Comparison of ENCODE assay signal across 37 cellular contexts in the genomic region with DNA sequence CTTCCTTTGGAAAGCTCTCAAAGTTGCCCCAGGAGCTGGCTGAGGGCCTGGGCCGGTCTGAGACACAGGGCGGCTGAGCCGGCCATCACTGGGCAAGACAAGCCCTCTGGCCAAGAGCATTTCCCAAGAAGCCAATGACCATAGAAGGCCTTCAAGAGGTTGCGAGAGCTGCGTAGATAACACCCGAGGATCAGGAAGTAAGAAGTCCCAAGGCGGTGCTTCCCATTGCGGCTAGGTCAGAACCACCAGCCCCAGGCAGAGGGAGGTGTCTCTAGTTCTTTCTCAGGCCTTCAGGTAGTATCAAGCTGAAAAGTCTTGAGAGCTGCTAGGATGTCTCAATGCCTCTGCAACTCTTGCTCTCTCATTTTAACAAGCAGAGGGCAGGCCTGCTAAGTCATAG. TPM values are rescaled to one million over a fixed set of nuclear protein-coding genes. Genes with fewer than 3 reads are reported as not detected.
"Had no signal": no experiment of that assay in that cellular context is flagged by ENCODE, and none has a peak within 500 bp of the region (broad histone marks: within the 10 kb centered on the region; RNA-seq: fewer than 3 reads in every experiment).

No MANE protein-coding gene starts in this region.

- H3K9me3 ChIP-seq: left lung, lower lobe of right lung, neutrophil, right atrium auricular region, right lobe of liver, tibial nerve, upper lobe of left lung, vagina had no signal

- ATAC-seq: left colon; left lung; lower lobe of right lung; natural killer cell; right lobe of liver; stimulated activated memory B cell treated with anti-CD40 and anti-IgM and Interleukin-4, amounts not matched to agents 10 μg/mL and 1 μg/mL and 100 μg/mL, for 72 hours; stimulated activated naive CD8-positive, alpha-beta T cell treated with anti-CD3 and anti-CD28 coated beads, Interleukin-15, amount 100 ng/mL, for 72 hours had no signal

- H3K9ac ChIP-seq: neural progenitor cell, parathyroid adenoma had no signal

- H3K4me2 ChIP-seq: neural progenitor cell had no signal

- H3K36me3 Mint-ChIP-seq: immature natural killer cell; naive B cell; natural killer cell; neural progenitor cell; stimulated activated memory B cell treated with anti-CD40 and anti-IgM and Interleukin-4, amounts not matched to agents 10 μg/mL and 1 μg/mL and 100 μg/mL, for 72 hours had no signal

- H3K27me3 ChIP-seq: left lung, neural progenitor cell, neutrophil, right atrium auricular region, right lobe of liver, tibial nerve, upper lobe of left lung, vagina had no signal

- H3K4me1 ChIP-seq: left lung, lower lobe of right lung, parathyroid adenoma, right atrium auricular region, right lobe of liver, tibial nerve, upper lobe of left lung, vagina had no signal

- H3K4me3 Mint-ChIP-seq: immature natural killer cell; naive B cell; natural killer cell; nephron progenitor cell; neural progenitor cell; stimulated activated memory B cell treated with anti-CD40 and anti-IgM and Interleukin-4, amounts not matched to agents 10 μg/mL and 1 μg/mL and 100 μg/mL, for 72 hours; stimulated activated naive CD8-positive, alpha-beta T cell treated with anti-CD3 and anti-CD28 coated beads, Interleukin-15, amount 100 ng/mL, for 72 hours had no signal

- H3K27me3 Mint-ChIP-seq: stimulated activated memory B cell treated with anti-CD40 and anti-IgM and Interleukin-4, amounts not matched to agents 10 μg/mL and 1 μg/mL and 100 μg/mL, for 72 hours had no signal

- H3K36me3 ChIP-seq: left lung, lower lobe of right lung, neural progenitor cell, neutrophil, right atrium auricular region, right lobe of liver, tibial nerve, upper lobe of left lung, vagina had no signal

- H3K9me3 Mint-ChIP-seq: immature natural killer cell; naive B cell; natural killer cell; nephron progenitor cell; neural progenitor cell; stimulated activated memory B cell treated with anti-CD40 and anti-IgM and Interleukin-4, amounts not matched to agents 10 μg/mL and 1 μg/mL and 100 μg/mL, for 72 hours; stimulated activated naive CD8-positive, alpha-beta T cell treated with anti-CD3 and anti-CD28 coated beads, Interleukin-15, amount 100 ng/mL, for 72 hours had no signal

- H3K27ac Mint-ChIP-seq: immature natural killer cell; natural killer cell; nephron progenitor cell; neural progenitor cell; stimulated activated memory B cell treated with anti-CD40 and anti-IgM and Interleukin-4, amounts not matched to agents 10 μg/mL and 1 μg/mL and 100 μg/mL, for 72 hours; stimulated activated naive CD8-positive, alpha-beta T cell treated with anti-CD3 and anti-CD28 coated beads, Interleukin-15, amount 100 ng/mL, for 72 hours had no signal

- H3K4me1 Mint-ChIP-seq: immature natural killer cell; naive B cell; natural killer cell; stimulated activated memory B cell treated with anti-CD40 and anti-IgM and Interleukin-4, amounts not matched to agents 10 μg/mL and 1 μg/mL and 100 μg/mL, for 72 hours; stimulated activated naive CD8-positive, alpha-beta T cell treated with anti-CD3 and anti-CD28 coated beads, Interleukin-15, amount 100 ng/mL, for 72 hours had no signal

- H3K79me2 ChIP-seq: parathyroid adenoma had no signal

- H2AFZ ChIP-seq: neural progenitor cell, parathyroid adenoma had no signal

- H3K27ac ChIP-seq: left lung, lower lobe of right lung, neural progenitor cell, neutrophil, parathyroid adenoma, right atrium auricular region, right lobe of liver, tibial nerve, upper lobe of left lung, vagina had no signal

- H3K4me3 ChIP-seq: left lung, lower lobe of right lung, neural progenitor cell, right atrium auricular region, right lobe of liver, smooth muscle cell, tibial nerve, upper lobe of left lung, vagina had no signal

- DNase-seq: hypothalamus; immature natural killer cell; kidney; left colon; left lung; lower lobe of right lung; mammary epithelial cell; mesenchymal stem cell; naive B cell; natural killer cell; nephron progenitor cell; occipital lobe; right lobe of liver; stimulated activated CD4-positive, alpha-beta T cell treated with anti-CD3 and anti-CD28 coated beads, Interleukin-1b, Interleukin-23, amount 100 ng/mL, for 48 hours; stimulated activated CD4-positive, alpha-beta T cell treated with anti-CD3 and anti-CD28 coated beads, Interleukin-2, amount 100 ng/mL, for 48 hours; stimulated activated CD4-positive, alpha-beta T cell treated with anti-CD3 and anti-CD28 coated beads, Interleukin-4, amount 100 ng/mL, for 4 hours; stimulated activated CD8-positive, alpha-beta memory T cell treated with anti-CD3 and anti-CD28 coated beads, Interleukin-4, amount 100 ng/mL, for 48 hours; stimulated activated naive CD4-positive, alpha-beta T cell treated with Interleukin-2 at 50 U/mL for 16 hours; stimulated activated naive CD8-positive, alpha-beta T cell treated with anti-CD3 and anti-CD28 coated beads, Interleukin-15, amount 100 ng/mL, for 72 hours; substantia nigra had no signal

RNA-seq across cellular contexts. Expression of a gene that starts 54.0 kb away (rescaled TPM):
- total RNA-seq: kidney, left colon, left lung, liver, lower lobe of right lung, mammary epithelial cell, natural killer cell, occipital lobe, osteocyte, posterior vena cava, pulmonary artery endothelial cell, renal cortical epithelial cell, right atrium auricular region, right lobe of liver, skeletal muscle tissue, smooth muscle cell, temporal lobe, upper lobe of left lung, urinary bladder, vagina had no signal
- polyA plus RNA-seq: mammary epithelial cell, smooth muscle cell had no signal
